In genomic region chr5:39854771-39855170, GRCh38 we compare ENCODE assay signal across 25 cellular contexts.
"Had no signal": no experiment of that assay in that cellular context is flagged by ENCODE, and none has a peak within 500 bp of the region (broad histone marks: within the 10 kb centered on the region; RNA-seq: fewer than 3 reads in every experiment).

No MANE protein-coding gene starts in this region.

- H3K4me1 ChIP-seq: ascending aorta, breast epithelium, colonic mucosa, heart left ventricle had no signal

- H3K36me3 ChIP-seq: ascending aorta, breast epithelium, cardiac muscle cell, colonic mucosa, heart left ventricle had no signal

- DNase-seq: activated CD4-positive, alpha-beta memory T cell treated with anti-CD3 and anti-CD28 coated beads, Interleukin-2, amount 10 ng/mL, durations not matched to agents 7 days and 5 days; activated CD4-positive, alpha-beta T cell treated with anti-CD3 and anti-CD28 coated beads for 36 hours; activated CD4-positive, alpha-beta T cell treated with anti-CD3 and anti-CD28 coated beads, Interleukin-2, amount 10 ng/mL, durations not matched to agents 24 days and 14 days; activated CD4-positive, CD25-positive, alpha-beta regulatory T cell; activated CD4-positive, CD25-positive, alpha-beta regulatory T cell treated with anti-CD3 and anti-CD28 coated beads, Interleukin-2, amount 50 U/mL, for 72 hours; activated CD8-positive, alpha-beta memory T cell treated with anti-CD3 and anti-CD28 coated beads, Interleukin-2, amount 50 U/mL, for 48 hours; activated gamma-delta T cell; activated naive CD4-positive, alpha-beta T cell; activated naive CD4-positive, alpha-beta T cell treated with anti-CD3 and anti-CD28 coated beads, Interleukin-2, amount 10 ng/mL, durations not matched to agents 7 days and 5 days; activated naive CD8-positive, alpha-beta T cell treated with anti-CD3 and anti-CD28 coated beads, Interleukin-2, amount 10 ng/mL, durations not matched to agents 7 days and 5 days; activated T-cell treated with anti-CD3 and anti-CD28 coated beads for 4 hours; activated T-cell treated with anti-CD3 and anti-CD28 coated beads, Interleukin-2, amount 50 U/mL, for 24 hours; activated T-cell treated with anti-CD3 and anti-CD28 coated beads, Interleukin-2, amount 50 U/mL, for 72 hours; central memory CD4-positive, alpha-beta T cell; cerebellar nuclear complex; colonic mucosa; effector CD8-positive, alpha-beta T cell; foreskin fibroblast; heart left ventricle; T-helper 2 cell had no signal

- H3K9me3 ChIP-seq: ascending aorta, breast epithelium, colonic mucosa, heart left ventricle had no signal

- H3K4me3 ChIP-seq: ascending aorta, breast epithelium, cardiac muscle cell, colonic mucosa, heart left ventricle had no signal

- H3K27ac ChIP-seq: ascending aorta, breast epithelium, cardiac muscle cell, colonic mucosa, heart left ventricle had no signal

- H3K27me3 ChIP-seq: ascending aorta, breast epithelium, cardiac muscle cell, colonic mucosa, heart left ventricle had no signal

- ATAC-seq: activated CD4-positive, alpha-beta T cell treated with anti-CD3 and anti-CD28 coated beads for 36 hours; activated naive CD4-positive, alpha-beta T cell treated with anti-CD3 and anti-CD28 coated beads, Interleukin-2, amount 50 U/mL, for 72 hours; activated T-cell treated with anti-CD3 and anti-CD28 coated beads, Interleukin-2, amount 50 U/mL, for 72 hours; esophagus mucosa; heart left ventricle had no signal
